ENCODE assay signal across 9 cellular contexts in genomic region chr5:169301386-169301930, GRCh38. TPM values are rescaled to one million over a fixed set of nuclear protein-coding genes. Genes with fewer than 3 reads are reported as not detected.
DNase-seq lines count a peak whose midpoint lies in the region; ATAC-seq and TF ChIP-seq lines count a peak whose summit lies in the region.
"Had no signal": no experiment of that assay in that cellular context is flagged by ENCODE, and none has a peak within 500 bp of the region (broad histone marks: within the 10 kb centered on the region; RNA-seq: fewer than 3 reads in every experiment).

No MANE protein-coding gene starts in this region.

- H3K4me1 Mint-ChIP-seq in activated CD4-positive, alpha-beta memory T cell treated with anti-CD3 and anti-CD28 coated beads, Interleukin-2, amount 10 ng/mL, durations not matched to agents 7 days and 5 days, result peaks cover 5% of the 10 kb centered on the region

- no peaks in the 10 kb centered on the region for H3K36me3 Mint-ChIP-seq in activated CD4-positive, alpha-beta memory T cell treated with anti-CD3 and anti-CD28 coated beads, Interleukin-2, amount 10 ng/mL, durations not matched to agents 7 days and 5 days (ENCODE audit: low read depth)
- H3K36me3 Mint-ChIP-seq: CD8-positive, alpha-beta T cell had no signal

- peaks cover 0 to 6% of the 10 kb centered on the region in 2 donors for H3K27me3 ChIP-seq in body of pancreas
- no peaks in the 10 kb centered on the region for H3K27me3 ChIP-seq in hepatocyte

- peaks cover 22% of the 10 kb centered on the region for H3K79me2 ChIP-seq in hepatocyte

- no peak overlapping the region for H3K4me3 Mint-ChIP-seq in activated CD4-positive, alpha-beta memory T cell treated with anti-CD3 and anti-CD28 coated beads, Interleukin-2, amount 10 ng/mL, durations not matched to agents 7 days and 5 days
- H3K4me3 Mint-ChIP-seq: CD8-positive, alpha-beta T cell had no signal

- H3K9me3 ChIP-seq in body of pancreas (no peaks in the 10 kb centered on the region), hepatocyte (ENCODE audit: low read depth) (no peaks in the 10 kb centered on the region)

- H3K9me2 ChIP-seq in hepatocyte (replicated peaks; ENCODE audit: insufficient read depth), result no peaks in the 10 kb centered on the region

- H3K27ac ChIP-seq in body of pancreas, result no peak overlapping the region
- peak overlapping the region; percentile 50 for H3K27ac ChIP-seq in hepatocyte

- CTCF ChIA-PET in activated CD4-positive, alpha-beta memory T cell treated with anti-CD3 and anti-CD28 coated beads, Interleukin-2, amount 10 ng/mL, durations not matched to agents 7 days and 5 days (lab: Charles Lee), result interaction anchor here (1.2 to 2.0 kb wide), 3 partner anchors 9 to 622 kb away, joined by 3 to 5 read pairs (median 4); no protein-coding TSS in a partner anchor

- H2AFZ ChIP-seq in hepatocyte, result peak overlapping the region; percentile 38

- POLR2A ChIA-PET in activated CD4-positive, alpha-beta memory T cell treated with anti-CD3 and anti-CD28 coated beads, Interleukin-2, amount 10 ng/mL, durations not matched to agents 7 days and 5 days (lab: Charles Lee), result no interaction called here

- TF ChIP-seq CTCF in body of pancreas (IDR thresholded peaks at IDR 0.05) (no peak), hepatocyte (IDR thresholded peaks at IDR 0.05; ENCODE audit: poor library complexity) (no peak)

- 16 to 17% methylated on average over 17 to 18 of the region's 18 CpGs for WGBS in body of pancreas, 2 donors
- 15% methylated on average over 18 of the region's 18 CpGs for WGBS in hepatocyte (ENCODE audit: low lambda C conversion rate, missing lambda C conversion rate)

- peaks cover 52% of the 10 kb centered on the region for H3K27me3 Mint-ChIP-seq in activated CD4-positive, alpha-beta memory T cell treated with anti-CD3 and anti-CD28 coated beads, Interleukin-2, amount 10 ng/mL, durations not matched to agents 7 days and 5 days

- H3K4me3 ChIP-seq in body of pancreas, result no peak overlapping the region
- peak overlapping the region; percentile 20 for H3K4me3 ChIP-seq in hepatocyte

- no peaks in the 10 kb centered on the region for H3K9me3 Mint-ChIP-seq in activated CD4-positive, alpha-beta memory T cell treated with anti-CD3 and anti-CD28 coated beads, Interleukin-2, amount 10 ng/mL, durations not matched to agents 7 days and 5 days
- H3K9me3 Mint-ChIP-seq: CD8-positive, alpha-beta T cell had no signal

- no peak overlapping the region for H3K27ac Mint-ChIP-seq in activated CD4-positive, alpha-beta memory T cell treated with anti-CD3 and anti-CD28 coated beads, Interleukin-2, amount 10 ng/mL, durations not matched to agents 7 days and 5 days
- H3K27ac Mint-ChIP-seq: CD8-positive, alpha-beta T cell had no signal

- no peaks in the 10 kb centered on the region for H4K20me1 ChIP-seq in hepatocyte (ENCODE audit: insufficient read depth, poor library complexity, severe bottlenecking)

- intact Hi-C loops in body of pancreas (cut with DNase I), result no loop called here

- H3K4me1 ChIP-seq in body of pancreas, result peaks cover 9% of the 10 kb centered on the region
- peaks cover 33% of the 10 kb centered on the region for H3K4me1 ChIP-seq in hepatocyte (ENCODE audit: insufficient read depth)

- peak; percentile 16 for ATAC-seq in body of pancreas
- ATAC-seq: CD8-positive, alpha-beta T cell had no signal

- peak overlapping the region; percentile 84 for H3K4me2 ChIP-seq in hepatocyte

- H3K36me3 ChIP-seq in body of pancreas (replicated peaks in 1 of 2; ENCODE audit: insufficient read depth in 1 of 2, low read depth in 2 of 2), result no peaks in the 10 kb centered on the region
- H3K36me3 ChIP-seq in hepatocyte (replicated peaks; ENCODE audit: insufficient read depth, low read depth), result no peaks in the 10 kb centered on the region

- DNase-seq in GM03348 (ENCODE audit: low spot score) (peak; percentile 14), body of pancreas (peak in 3 of 4 donors; percentile 12 to 21 (median 20)), hepatocyte (ENCODE audit: low spot score) (no peak), retina (peak; percentile 59), HCEC 1CT (no peak), SHP77 (lab: John Stamatoyannopoulos, UW) (no peak)
- no peak for DNase-seq in activated CD4-positive, alpha-beta memory T cell treated with anti-CD3 and anti-CD28 coated beads, Interleukin-2, amount 10 ng/mL, durations not matched to agents 7 days and 5 days
- no peak for DNase-seq in activated CD4-positive, alpha-beta T cell treated with anti-CD3 and anti-CD28 coated beads, Interleukin-2, amount 50 U/mL, for 48 hours
- DNase-seq: CD8-positive, alpha-beta T cell had no signal

- TF ChIP-seq POLR2A in body of pancreas (IDR thresholded peaks at IDR 0.05), result no peak

RNA-seq across cellular contexts. Expression of gene SLIT3, which starts 0.5 kb away (rescaled TPM):
- total RNA-seq in body of pancreas (1 to 10 TPM; 6.6 to 6.7 TPM), hepatocyte (43.8 and 58.4 TPM in 2 replicates)
- polyA plus RNA-seq in hepatocyte, result 96.7 and 104 TPM in 2 replicates
- total RNA-seq in activated CD4-positive, alpha-beta memory T cell treated with anti-CD3 and anti-CD28 coated beads, Interleukin-2, amount 10 ng/mL, durations not matched to agents 7 days and 5 days, result not detected
- total RNA-seq: CD8-positive, alpha-beta T cell had no signal

Comparison
In these comparisons a context has a peak if more than half of its experiments do, and no peak if none do; other contexts are left out.
1. DNase-seq: peak in GM03348 (single experiment), body of pancreas (3 of 4) and retina (single experiment); none in hepatocyte (single experiment), HCEC 1CT (single experiment), activated CD4-positive, alpha-beta memory T cell treated with anti-CD3 and anti-CD28 coated beads, Interleukin-2, amount 10 ng/mL, durations not matched to agents 7 days and 5 days (single experiment), SHP77 (0 of 2) and activated CD4-positive, alpha-beta T cell treated with anti-CD3 and anti-CD28 coated beads, Interleukin-2, amount 50 U/mL, for 48 hours (0 of 2).
2. RNA of gene SLIT3, which starts 0.5 kb away (total RNA-seq): 43.8 to 58.4 TPM in hepatocyte and 6.6 to 6.7 TPM in body of pancreas; not detected in activated CD4-positive, alpha-beta memory T cell treated with anti-CD3 and anti-CD28 coated beads, Interleukin-2, amount 10 ng/mL, durations not matched to agents 7 days and 5 days; every median in the first group is over 4 times any median in the second.